In the genomic region with DNA sequence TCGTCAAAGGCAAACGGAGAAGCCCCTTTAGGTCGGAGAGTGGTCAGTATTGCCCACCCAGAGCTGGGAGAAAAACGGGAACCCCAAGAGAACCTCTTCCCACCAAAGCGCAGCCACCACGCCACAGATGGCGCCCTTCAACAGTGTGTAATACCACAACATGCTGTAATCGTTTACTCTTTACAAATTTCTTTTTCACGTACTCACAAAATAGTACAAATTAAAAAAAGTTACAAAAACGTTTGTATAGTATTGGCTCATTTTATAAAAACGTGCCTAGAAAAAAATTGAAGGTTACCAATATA, we compare ENCODE assay signal across 8 cellular contexts. TPM values are rescaled to one million over a fixed set of nuclear protein-coding genes. Genes with fewer than 3 reads are reported as not detected.
A peak's percentile ranks its signal among the peaks of the same experiment; 100 is the strongest.
DNase-seq lines count a peak whose midpoint lies in the region; ATAC-seq, FAIRE-seq and TF ChIP-seq lines count a peak whose summit lies in the region.

No MANE protein-coding gene starts in this region.

- intact Hi-C loops in Caco-2 (cut with micrococcal nuclease; ENCODE audit: unreplicated experiment), result loop anchor here (1.0 kb wide), 1 partner anchor 53 kb away; the partner anchor contains the start of gene HNRNPA3

- H3K4me1 ChIP-seq in Caco-2 (peaks cover 40% of the 10 kb centered on the region), astrocyte (ENCODE audit: insufficient read depth, low read length) (peaks cover 22% of the 10 kb centered on the region), iPS-15b (ENCODE audit: control insufficient read depth, insufficient read depth, low read length) (peaks cover 12% of the 10 kb centered on the region), skeletal muscle tissue (ENCODE audit: control insufficient read depth in 3 of 3, insufficient read depth in 3 of 3, low read length in 3 of 3) (peaks cover 12 to 32% (median 24%) of the 10 kb centered on the region in 3 donors)

- H3K79me2 ChIP-seq in astrocyte (ENCODE audit: insufficient read depth, low read length), result peaks cover 40% of the 10 kb centered on the region

- H3K27me3 Mint-ChIP-seq in Caco-2 (ENCODE audit: insufficient read depth, unreplicated experiment) (no peaks in the 10 kb centered on the region), astrocyte (ENCODE audit: low read depth, unreplicated experiment) (no peaks in the 10 kb centered on the region)

- BruUV-seq in Caco-2 (replicated peaks; lab: Mats Ljungman, UMichigan), result no TSS peak

- H3K27ac Mint-ChIP-seq in Caco-2 (ENCODE audit: unreplicated experiment), result peak overlapping the region; percentile 100
- H3K27ac Mint-ChIP-seq in astrocyte (ENCODE audit: unreplicated experiment), result peak overlapping the region; percentile 100

- TF ChIP-seq CTCF in Caco-2 (IDR thresholded peaks at IDR 0.05; ENCODE audit: insufficient read depth in 1 of 2, low read depth in 1 of 2, low read length in 1 of 2, severe bottlenecking in 1 of 2, unreplicated experiment in 1 of 2) (peak in 1 of 2 experiments; percentile 42), astrocyte (IDR thresholded peaks at IDR 0.05; ENCODE audit: insufficient read depth, low read depth, low read length) (peak; percentile 34)

- peaks cover 21% of the 10 kb centered on the region for H3K4me1 Mint-ChIP-seq in Caco-2 (ENCODE audit: low read depth, unreplicated experiment)
- peaks cover 19% of the 10 kb centered on the region for H3K4me1 Mint-ChIP-seq in astrocyte (ENCODE audit: low read depth, unreplicated experiment)

- peak overlapping the region; percentile 66 for H2AFZ ChIP-seq in astrocyte (ENCODE audit: low read depth, low read length)

- H3K36me3 Mint-ChIP-seq in Caco-2 (ENCODE audit: insufficient read depth, unreplicated experiment), result peaks cover 29% of the 10 kb centered on the region
- H3K36me3 Mint-ChIP-seq in astrocyte (ENCODE audit: low read depth, unreplicated experiment), result no peaks in the 10 kb centered on the region

- H3K9ac ChIP-seq in astrocyte (ENCODE audit: low read length) (peak overlapping the region; percentile 92), iPS-15b (ENCODE audit: low read depth, low read length) (peak overlapping the region; percentile 97), skeletal muscle tissue (ENCODE audit: low read depth in 1 of 3, low read length in 3 of 3) (peak overlapping the region; percentile 95 to 99 (median 99))

- POLR2A ChIA-PET in Caco-2 (lab: Charles Lee), result interaction anchor here (0.6 to 2.4 kb wide), 11 partner anchors 8 to 1370 kb away, joined by 3 to 22 read pairs (median 6); partner anchors contain the start of genes AGPS and HNRNPA3

- DNase-seq in Caco-2 (no peak), NCI-H2227 (lab: John Stamatoyannopoulos, UW; ENCODE audit: unreplicated experiment) (peak; percentile 81), astrocyte (ENCODE audit: low read depth) (no peak), GM03348 (ENCODE audit: low spot score) (no peak)

- CTCF ChIA-PET in Caco-2 (lab: Charles Lee), result interaction anchor here (0.8 to 4.2 kb wide), 5 partner anchors 11 to 100 kb away, joined by 3 to 44 read pairs (median 4); partner anchors contain the start of gene HNRNPA3

- peaks cover 24% of the 10 kb centered on the region for H4K20me1 ChIP-seq in astrocyte (ENCODE audit: insufficient read depth, low read length)

- H3K27me3 ChIP-seq in Caco-2 (replicated peaks; ENCODE audit: control insufficient read depth, insufficient read depth, low read length) (no peaks in the 10 kb centered on the region), astrocyte (ENCODE audit: insufficient read depth, low read length) (no peaks in the 10 kb centered on the region), iPS-15b (ENCODE audit: control insufficient read depth, insufficient read depth, low read length) (no peaks in the 10 kb centered on the region), skeletal muscle tissue (ENCODE audit: control insufficient read depth in 3 of 3, insufficient read depth in 3 of 3, low read length in 3 of 3) (no peaks in the 10 kb centered on the region)

- H3K9me3 ChIP-seq in Caco-2, result no peaks in the 10 kb centered on the region
- no peaks in the 10 kb centered on the region for H3K9me3 ChIP-seq in astrocyte (ENCODE audit: insufficient read depth, low read depth, low read length)
- H3K9me3 ChIP-seq in iPS-15b (ENCODE audit: control insufficient read depth, insufficient read depth, low read length), result no peaks in the 10 kb centered on the region
- H3K9me3 ChIP-seq in skeletal muscle tissue (ENCODE audit: control insufficient read depth in 3 of 3, low read length in 3 of 3), result no peaks in the 10 kb centered on the region

- H3K4me2 ChIP-seq in astrocyte (ENCODE audit: low read length), result peak overlapping the region; percentile 85

- H3K9me3 Mint-ChIP-seq in Caco-2 (ENCODE audit: unreplicated experiment), result no peaks in the 10 kb centered on the region
- H3K9me3 Mint-ChIP-seq in astrocyte (ENCODE audit: unreplicated experiment), result no peaks in the 10 kb centered on the region

- ATAC-seq in GM19438 (IDR thresholded peaks at IDR 0.05; ENCODE audit: low read depth, unreplicated experiment), result peak; percentile 12
- no peak for ATAC-seq in HG03521 (IDR thresholded peaks at IDR 0.05; ENCODE audit: unreplicated experiment)

- FAIRE-seq in astrocyte (lab: Jason Lieb, UNC), result no peak

- H3K4me3 ChIP-seq in Caco-2 (ENCODE audit: low read depth, low read length) (peak overlapping the region; percentile 91), astrocyte (ENCODE audit: insufficient read depth, low read depth, low read length) (peak overlapping the region; percentile 83), iPS-15b (ENCODE audit: low read depth, low read length) (peak overlapping the region; percentile 79), skeletal muscle tissue (ENCODE audit: low read length in 3 of 3) (peak overlapping the region; percentile 82 to 89 (median 83))

- H3K36me3 ChIP-seq in Caco-2 (ENCODE audit: control insufficient read depth, insufficient read depth, low read length) (no peaks in the 10 kb centered on the region), astrocyte (ENCODE audit: insufficient read depth, low read length) (no peaks in the 10 kb centered on the region), iPS-15b (ENCODE audit: control insufficient read depth, insufficient read depth, low read length) (no peaks in the 10 kb centered on the region), skeletal muscle tissue (ENCODE audit: control insufficient read depth in 3 of 3, insufficient read depth in 3 of 3, low read length in 3 of 3) (no peaks in the 10 kb centered on the region)

- H3K27ac ChIP-seq in astrocyte (ENCODE audit: low read depth, low read length) (peak overlapping the region; percentile 97), skeletal muscle tissue (ENCODE audit: low read depth, low read length) (peak overlapping the region; percentile 100)

- H3K4me3 Mint-ChIP-seq in Caco-2 (ENCODE audit: unreplicated experiment), result peak overlapping the region; percentile 97
- H3K4me3 Mint-ChIP-seq in astrocyte (ENCODE audit: unreplicated experiment), result peak overlapping the region; percentile 90

RNA-seq across cellular contexts. Expression of gene NFE2L2, which starts 0.8 kb away (rescaled TPM):
- total RNA-seq in Caco-2 (2022) (75.7 and 80.5 TPM in 2 replicates), astrocyte (81.0 and 83.3 TPM in 2 replicates), skeletal muscle tissue (21.4 TPM)

RNA-seq across cellular contexts. Expression of gene HNRNPA3, which starts 52.7 kb away (rescaled TPM):
- total RNA-seq in Caco-2 (2022), result 322 and 332 TPM in 2 replicates
- total RNA-seq in astrocyte, result 147 and 184 TPM in 2 replicates
- total RNA-seq in skeletal muscle tissue, result 49.1 TPM
